27 cellular contexts compared by ENCODE assay signal in genomic region chr10:101452593-101452992, GRCh38.
"Had no signal": no experiment of that assay in that cellular context is flagged by ENCODE, and none has a peak within 500 bp of the region (broad histone marks: within the 10 kb centered on the region; RNA-seq: fewer than 3 reads in every experiment).

No MANE protein-coding gene starts in this region.

- H3K36me3 ChIP-seq: Peyer's patch, SJCRH30 had no signal

- H3K4me3 ChIP-seq: Peyer's patch, SJCRH30 had no signal

- DNase-seq: activated B cell treated with CpG ODN at 0.5 μM for 24 hours; activated CD4-positive, alpha-beta memory T cell treated with anti-CD3 and anti-CD28 coated beads for 36 hours; activated CD4-positive, alpha-beta T cell treated with anti-CD3 and anti-CD28 coated beads, Interleukin-2, amount 10 ng/mL, durations not matched to agents 7 days and 5 days; activated CD8-positive, alpha-beta memory T cell treated with anti-CD3 and anti-CD28 coated beads for 24 hours; activated effector memory CD4-positive, alpha-beta T cell treated with anti-CD3 and anti-CD28 coated beads, Interleukin-2, amount 50 U/mL, for 16 hours; activated naive CD4-positive, alpha-beta T cell treated with Interleukin-2 at 50 U/mL for 16 hours; activated naive CD8-positive, alpha-beta T cell treated with anti-CD3 and anti-CD28 coated beads, Interleukin-2, amount 50 U/mL, for 24 hours; activated T-cell treated with anti-CD3 and anti-CD28 coated beads, Interleukin-2, amount 50 U/mL, for 4 hours; central memory CD4-positive, alpha-beta T cell; Kasumi-1; NCI-H1048; NCI-H146; NCI-H187 treated with DMSO at 0.1 percent for 48 hours; NCI-H2081 treated with DMSO at 0.1 percent for 48 hours; NCI-H2227 treated with DMSO at 0.1 percent for 48 hours; NCI-H774; NK-92 treated with Interleukin-12 subunit alpha and Interleukin-12 subunit beta, amount 100 ng/mL, for 24 hours; Peyer's patch; Right ventricle myocardium superior; SJCRH30; SW 1271; T-helper 9 cell had no signal

- H3K27me3 Mint-ChIP-seq: activated B cell treated with CpG ODN at 0.5 μM for 24 hours; activated CD4-positive, alpha-beta memory T cell treated with anti-CD3 and anti-CD28 coated beads for 36 hours; activated naive CD8-positive, alpha-beta T cell treated with anti-CD3 and anti-CD28 coated beads, Interleukin-2, amount 50 U/mL, for 24 hours had no signal

- H3K4me3 Mint-ChIP-seq: activated B cell treated with CpG ODN at 0.5 μM for 24 hours; activated CD4-positive, alpha-beta memory T cell treated with anti-CD3 and anti-CD28 coated beads for 36 hours; activated CD4-positive, alpha-beta T cell treated with anti-CD3 and anti-CD28 coated beads, Interleukin-2, amount 10 ng/mL, durations not matched to agents 7 days and 5 days; activated naive CD8-positive, alpha-beta T cell treated with anti-CD3 and anti-CD28 coated beads, Interleukin-2, amount 50 U/mL, for 24 hours; activated T-cell treated with anti-CD3 and anti-CD28 coated beads, Interleukin-2, amount 50 U/mL, for 4 hours; T-helper 1 cell treated with Interleukin-12 subunit alpha and Interleukin-12 subunit beta and Interleukin-4 antibody, amounts not matched to agents 30 μg/mL and 1 μg/mL, for 36 hours had no signal

- H3K27ac Mint-ChIP-seq: activated B cell treated with CpG ODN at 0.5 μM for 24 hours; activated CD4-positive, alpha-beta memory T cell treated with anti-CD3 and anti-CD28 coated beads for 36 hours; activated CD4-positive, alpha-beta T cell treated with anti-CD3 and anti-CD28 coated beads, Interleukin-2, amount 10 ng/mL, durations not matched to agents 7 days and 5 days; activated naive CD4-positive, alpha-beta T cell treated with anti-CD3 and anti-CD28 coated beads, Interleukin-2, amount 50 U/mL, for 72 hours; activated naive CD8-positive, alpha-beta T cell treated with anti-CD3 and anti-CD28 coated beads, Interleukin-2, amount 50 U/mL, for 24 hours; T-helper 1 cell treated with Interleukin-12 subunit alpha and Interleukin-12 subunit beta and Interleukin-4 antibody, amounts not matched to agents 30 μg/mL and 1 μg/mL, for 36 hours had no signal

- H3K36me3 Mint-ChIP-seq: activated CD4-positive, alpha-beta memory T cell treated with anti-CD3 and anti-CD28 coated beads for 36 hours; activated naive CD4-positive, alpha-beta T cell treated with anti-CD3 and anti-CD28 coated beads, Interleukin-2, amount 50 U/mL, for 72 hours had no signal

- ATAC-seq: activated naive CD4-positive, alpha-beta T cell treated with anti-CD3 and anti-CD28 coated beads, Interleukin-2, amount 50 U/mL, for 72 hours; activated naive CD8-positive, alpha-beta T cell treated with anti-CD3 and anti-CD28 coated beads, Interleukin-2, amount 50 U/mL, for 24 hours; activated T-cell treated with anti-CD3 and anti-CD28 coated beads, Interleukin-2, amount 50 U/mL, for 4 hours; SK-N-SH treated with all-trans-retinoic acid at 6 μM for 48 hours had no signal

- H3K9me3 ChIP-seq: Peyer's patch, SJCRH30 had no signal

- H3K27ac ChIP-seq: Peyer's patch, RWPE1, SJCRH30 had no signal

- FAIRE-seq: bronchial epithelial cell had no signal

- H3K9me3 Mint-ChIP-seq: activated B cell treated with CpG ODN at 0.5 μM for 24 hours; activated CD4-positive, alpha-beta memory T cell treated with anti-CD3 and anti-CD28 coated beads for 36 hours; activated CD4-positive, alpha-beta T cell treated with anti-CD3 and anti-CD28 coated beads, Interleukin-2, amount 10 ng/mL, durations not matched to agents 7 days and 5 days; activated naive CD4-positive, alpha-beta T cell treated with anti-CD3 and anti-CD28 coated beads, Interleukin-2, amount 50 U/mL, for 72 hours; activated naive CD8-positive, alpha-beta T cell treated with anti-CD3 and anti-CD28 coated beads, Interleukin-2, amount 50 U/mL, for 24 hours; activated T-cell treated with anti-CD3 and anti-CD28 coated beads, Interleukin-2, amount 50 U/mL, for 4 hours; T-helper 1 cell treated with Interleukin-12 subunit alpha and Interleukin-12 subunit beta and Interleukin-4 antibody, amounts not matched to agents 30 μg/mL and 1 μg/mL, for 36 hours had no signal

- H3K27me3 ChIP-seq: Peyer's patch, SJCRH30 had no signal

- H3K4me1 ChIP-seq: Peyer's patch had no signal
